ENCODE assay signal across 8 cellular contexts in genomic region chr3:101724329-101725191, GRCh38. TPM values are rescaled to one million over a fixed set of nuclear protein-coding genes. Genes with fewer than 3 reads are reported as not detected.
A peak's percentile ranks its signal among the peaks of the same experiment; 100 is the strongest.
DNase-seq lines count a peak whose midpoint lies in the region; ATAC-seq and TF ChIP-seq lines count a peak whose summit lies in the region.

CEP97 (plus strand) TSS chr3:101724614; CDS start chr3:101724677, 63 bp downstream.

- peak; percentile 47 for DNase-seq in AG04449 (ENCODE audit: low read depth, low spot score)
- DNase-seq in NCI-H226: peak; percentile 91
- peak; percentile 90 for DNase-seq in WTC11 (ENCODE audit: low spot score)
- peak; percentile 83 to 99 (median 95) for DNase-seq in caudate nucleus (lab: John Stamatoyannopoulos, UW)
- peak; percentile 97 for DNase-seq in iris pigment epithelial cell (ENCODE audit: low read depth)
- peak; percentile 70 to 85 for DNase-seq in stimulated activated CD4-positive, alpha-beta T cell treated with anti-CD3 and anti-CD28 coated beads, Interleukin-12 subunit alpha, Interleukin-12 subunit beta, amount 100 ng/mL, for 24 hours (ENCODE audit: low read depth in 2 of 2)

- peak within 1 kb of the TSS; percentile 98 for H3K4me3 Mint-ChIP-seq in WTC11

- H3K27ac ChIP-seq in caudate nucleus (ENCODE audit: low read depth, low read length): peak within 1 kb of the TSS; percentile 90

- peak within 1 kb of the TSS; percentile 84; the same call in 1 of the 2 replicates for H3K27ac Mint-ChIP-seq in WTC11

- CTCF ChIA-PET in AG04449 (lab: Yijun Ruan, JAX) (interaction anchor here (0.9 to 1.6 kb wide), 3 partner anchors 16 to 78 kb away, joined by 3 to 12 read pairs (median 3); no protein-coding TSS in a partner anchor), WTC11 (lab: Charles Lee) (interaction anchor here (0.5 to 1.4 kb wide), 7 partner anchors 9 to 336 kb away, joined by 3 to 11 read pairs (median 4); partner anchors contain the start of genes NXPE3, PCNP and ZBTB11)

- H3K27me3 Mint-ChIP-seq in WTC11 (ENCODE audit: low read depth): no peaks in the 10 kb centered on the region

- POLR2A ChIA-PET in AG04449 (lab: Yijun Ruan, JAX): interaction anchor here (1.3 kb wide), 1 partner anchor 38 kb away, joined by 7 read pairs; the partner anchor contains the start of gene RPL24
- POLR2A ChIA-PET in WTC11 (lab: Charles Lee): interaction anchor here (0.9 to 1.7 kb wide), 4 partner anchors 38 to 55 kb away, joined by 3 to 10 read pairs (median 6); partner anchors contain the start of genes NXPE3, RPL24 and ZBTB11

- peak within 1 kb of the TSS; percentile 65 for H3K4me3 ChIP-seq in AG04449 (ENCODE audit: low read depth, low read length)

- H3K4me1 Mint-ChIP-seq in WTC11: peaks cover 7% of the 10 kb centered on the region

- ATAC-seq in GM18909 (IDR thresholded peaks at IDR 0.05; ENCODE audit: poor library complexity, unreplicated experiment): peak; percentile 92
- ATAC-seq in HG03175 (IDR thresholded peaks at IDR 0.05; ENCODE audit: unreplicated experiment): peak; percentile 90
- ATAC-seq in WTC11: peak; percentile 98

- H3K36me3 Mint-ChIP-seq in WTC11: peaks cover 14% of the 10 kb centered on the region

- TF ChIP-seq CTCF in AG04449 (IDR thresholded peaks at IDR 0.05; ENCODE audit: insufficient read depth, low read length, missing control alignments): no peak
- no peak for TF ChIP-seq CTCF in WTC11 (IDR thresholded peaks at IDR 0.05)

- no peaks in the 10 kb centered on the region for H3K9me3 Mint-ChIP-seq in WTC11

TF ChIP-seq in WTC11, 78 proteins besides CTCF, POLR2A, EP300 and RAD21 (continues in another document):
- no peak for TF ChIP-seq ZNF416 (CRISPR knock-in tag; IDR thresholded peaks at IDR 0.05)
- TF ChIP-seq NFYB (CRISPR knock-in tag; conservative IDR thresholded peaks at IDR 0.05; ENCODE audit: low read depth): peak; percentile 50
- TF ChIP-seq ZNF425 (CRISPR knock-in tag; conservative IDR thresholded peaks at IDR 0.05): no peak
- no peak for TF ChIP-seq STAT6 (CRISPR knock-in tag; conservative IDR thresholded peaks at IDR 0.05; ENCODE audit: low read depth)
- 0 out of 2 replicates have a peak, but pooled peaks have one; percentile 39 for TF ChIP-seq GABPB1 (CRISPR knock-in tag; IDR thresholded peaks at IDR 0.05)
- peak; percentile 40; the same call in 1 of the 2 replicates for TF ChIP-seq ETV6 (CRISPR knock-in tag; IDR thresholded peaks at IDR 0.05)
- TF ChIP-seq SMAD4 (CRISPR knock-in tag; IDR thresholded peaks at IDR 0.05): no peak
- no peak for TF ChIP-seq GTF2I (CRISPR knock-in tag; conservative IDR thresholded peaks at IDR 0.05)
- TF ChIP-seq TEAD1 (CRISPR knock-in tag; IDR thresholded peaks at IDR 0.05): no peak
- no peak for TF ChIP-seq ATF3 (CRISPR knock-in tag; conservative IDR thresholded peaks at IDR 0.05)
- no peak for TF ChIP-seq AFF4 (CRISPR knock-in tag; IDR thresholded peaks at IDR 0.05; ENCODE audit: borderline replicate concordance)
- TF ChIP-seq ZNF512 (CRISPR knock-in tag; IDR thresholded peaks at IDR 0.05; ENCODE audit: borderline replicate concordance): no peak
- TF ChIP-seq NFATC4 (CRISPR knock-in tag; IDR thresholded peaks at IDR 0.05): no peak
- TF ChIP-seq E2F5 (CRISPR knock-in tag; IDR thresholded peaks at IDR 0.05): peak; percentile 65; the same call in 1 of the 2 replicates
- peak; percentile 53; the same call in 1 of the 2 replicates for TF ChIP-seq SP1 (CRISPR knock-in tag; conservative IDR thresholded peaks at IDR 0.05)
- no peak for TF ChIP-seq ZNF232 (CRISPR knock-in tag; IDR thresholded peaks at IDR 0.05)
- TF ChIP-seq MAX (CRISPR knock-in tag; IDR thresholded peaks at IDR 0.05): no peak

RNA-seq across cellular contexts. Expression of gene CEP97, which starts in this region (rescaled TPM):
- 10.0 to 12.3 TPM (median 12.0 TPM) in 3 replicates for total RNA-seq in WTC11 (2021)

Comparison
In these comparisons a context has a peak if more than half of its experiments do, and no peak if none do; other contexts are left out.
1. Peak in every context shown above with its lines: DNase-seq, ATAC-seq, H3K4me3 ChIP-seq and H3K27ac ChIP-seq.
2. DNase-seq: peak in every context shown above with its lines; median percentile 97 in iris pigment epithelial cell; 95 in caudate nucleus; 91 in NCI-H226; 90 in WTC11; 78 in stimulated activated CD4-positive, alpha-beta T cell treated with anti-CD3 and anti-CD28 coated beads, Interleukin-12 subunit alpha, Interleukin-12 subunit beta, amount 100 ng/mL, for 24 hours; 47 in AG04449.